ENCODE assay signal across 1 cellular context in genomic region chr3:158097571-158098553, GRCh38.
TF ChIP-seq lines count a peak whose summit lies in the region.

No MANE protein-coding gene starts in this region.

TF ChIP-seq in HepG2, 621 proteins besides CTCF, POLR2A, EP300 and RAD21 (continued from another document and continues in another):
- TF ChIP-seq AHDC1 (CRISPR knock-in tag; IDR thresholded peaks at IDR 0.05; ENCODE audit: borderline replicate concordance), result peak; percentile 60
- peak; percentile 61; the same call in 1 of the 2 replicates for TF ChIP-seq PAWR (CRISPR knock-in tag; IDR thresholded peaks at IDR 0.05; ENCODE audit: borderline replicate concordance)
- peak; percentile 65; the same call in 1 of the 2 replicates for TF ChIP-seq ZNF746 (CRISPR knock-in tag; IDR thresholded peaks at IDR 0.05)
- no peak for TF ChIP-seq FOXP1 (IDR thresholded peaks at IDR 0.05)
- TF ChIP-seq FOXP1 (CRISPR knock-in tag; IDR thresholded peaks at IDR 0.05), result no peak
- TF ChIP-seq TEAD3 (CRISPR knock-in tag; optimal IDR thresholded peaks at IDR 0.05; ENCODE audit: borderline replicate concordance), result peak; percentile 69
- TF ChIP-seq YY1 (IDR thresholded peaks at IDR 0.05; ENCODE audit: insufficient read depth, insufficient replicate concordance, low read depth, low read length), result peak; percentile 77
- TF ChIP-seq AGO1 (IDR thresholded peaks at IDR 0.05; ENCODE audit: low read depth, low read length, poor library complexity, severe bottlenecking), result no peak
- no peak for TF ChIP-seq KDM6A (CRISPR knock-in tag; IDR thresholded peaks at IDR 0.05; ENCODE audit: low read depth)
- peak; percentile 62; the same call in 1 of the 2 replicates for TF ChIP-seq SNAI1 (CRISPR knock-in tag; IDR thresholded peaks at IDR 0.05; ENCODE audit: borderline replicate concordance)
- TF ChIP-seq RARG (CRISPR knock-in tag; IDR thresholded peaks at IDR 0.05; ENCODE audit: low read depth), result no peak
- TF ChIP-seq SYNCRIP (IDR thresholded peaks at IDR 0.05; ENCODE audit: insufficient read depth, low read depth, low read length), result no peak
- no peak; the same call in none of the 2 replicates for TF ChIP-seq ELF4 (CRISPR knock-in tag; IDR thresholded peaks at IDR 0.05; ENCODE audit: borderline replicate concordance)
- TF ChIP-seq HINFP (CRISPR knock-in tag; IDR thresholded peaks at IDR 0.05; ENCODE audit: low read depth), result peak; percentile 71; the same call in 1 of the 2 replicates
- peak; percentile 91 for TF ChIP-seq NKX3-1 (CRISPR knock-in tag; IDR thresholded peaks at IDR 0.05)
- TF ChIP-seq SP1 (IDR thresholded peaks at IDR 0.05), result no peak
- peak; percentile 57 for TF ChIP-seq SP1 (CRISPR knock-in tag; IDR thresholded peaks at IDR 0.05)
- TF ChIP-seq THYN1 (CRISPR knock-in tag; IDR thresholded peaks at IDR 0.05; ENCODE audit: borderline replicate concordance, low read depth), result no peak
- peak; percentile 88 for TF ChIP-seq TEF (CRISPR knock-in tag; IDR thresholded peaks at IDR 0.05)
- TF ChIP-seq SMARCE1 (IDR thresholded peaks at IDR 0.05; ENCODE audit: borderline replicate concordance), result no peak
- TF ChIP-seq KAT8 (CRISPR knock-in tag; IDR thresholded peaks at IDR 0.05), result peak; percentile 82
- no peak for TF ChIP-seq MTF2 (CRISPR knock-in tag; IDR thresholded peaks at IDR 0.05; ENCODE audit: borderline replicate concordance)
- peak; percentile 86 for TF ChIP-seq ZNF574 (CRISPR knock-in tag; IDR thresholded peaks at IDR 0.05)
- peak; percentile 79; the same call in 1 of the 2 replicates for TF ChIP-seq IRF9 (CRISPR knock-in tag; IDR thresholded peaks at IDR 0.05; ENCODE audit: borderline replicate concordance)
- peak; percentile 98 for TF ChIP-seq THAP9 (CRISPR knock-in tag; IDR thresholded peaks at IDR 0.05; ENCODE audit: borderline replicate concordance)
- no peak for TF ChIP-seq ZNF432 (CRISPR knock-in tag; IDR thresholded peaks at IDR 0.05; ENCODE audit: borderline replicate concordance)
- TF ChIP-seq CENPBD1 (CRISPR knock-in tag; IDR thresholded peaks at IDR 0.05; ENCODE audit: borderline replicate concordance, low read depth), result peak; percentile 69; the same call in 1 of the 2 replicates
- TF ChIP-seq NCOA1 (CRISPR knock-in tag; IDR thresholded peaks at IDR 0.05), result peak; percentile 59; the same call in 1 of the 2 replicates
- TF ChIP-seq SRSF4 (IDR thresholded peaks at IDR 0.05; ENCODE audit: low read depth, low read length, poor library complexity, severe bottlenecking), result no peak
- peak; percentile 89 for TF ChIP-seq SAP130 (CRISPR knock-in tag; IDR thresholded peaks at IDR 0.05; ENCODE audit: low read depth)
- 0 out of 2 replicates have a peak, but pooled peaks have one; percentile 82 for TF ChIP-seq ZNF136 (CRISPR knock-in tag; IDR thresholded peaks at IDR 0.05; ENCODE audit: low read depth)
- TF ChIP-seq RFX1 (IDR thresholded peaks at IDR 0.05), result no peak
- TF ChIP-seq IRX3 (CRISPR knock-in tag; IDR thresholded peaks at IDR 0.05; ENCODE audit: borderline replicate concordance, low read depth), result peak; percentile 96; the same call in 1 of the 2 replicates
- peak; percentile 95 for TF ChIP-seq NFAT5 (CRISPR knock-in tag; IDR thresholded peaks at IDR 0.05)
- peak; percentile 86 for TF ChIP-seq HDAC1 (CRISPR knock-in tag; IDR thresholded peaks at IDR 0.05)
- TF ChIP-seq ZNF552 (CRISPR knock-in tag; IDR thresholded peaks at IDR 0.05; ENCODE audit: borderline replicate concordance), result peak; percentile 83
- TF ChIP-seq MEIS1 (CRISPR knock-in tag; IDR thresholded peaks at IDR 0.05; ENCODE audit: borderline replicate concordance), result peak; percentile 62; the same call in 1 of the 2 replicates
- TF ChIP-seq ZNF737 (CRISPR knock-in tag; IDR thresholded peaks at IDR 0.05; ENCODE audit: borderline replicate concordance), result peak; percentile 47; the same call in 1 of the 2 replicates
- no peak for TF ChIP-seq FOXA1 (IDR thresholded peaks at IDR 0.05)
- TF ChIP-seq FOXA1 (CRISPR knock-in tag; IDR thresholded peaks at IDR 0.05), result peak; percentile 40; the same call in 1 of the 2 replicates
